In the genomic region with DNA sequence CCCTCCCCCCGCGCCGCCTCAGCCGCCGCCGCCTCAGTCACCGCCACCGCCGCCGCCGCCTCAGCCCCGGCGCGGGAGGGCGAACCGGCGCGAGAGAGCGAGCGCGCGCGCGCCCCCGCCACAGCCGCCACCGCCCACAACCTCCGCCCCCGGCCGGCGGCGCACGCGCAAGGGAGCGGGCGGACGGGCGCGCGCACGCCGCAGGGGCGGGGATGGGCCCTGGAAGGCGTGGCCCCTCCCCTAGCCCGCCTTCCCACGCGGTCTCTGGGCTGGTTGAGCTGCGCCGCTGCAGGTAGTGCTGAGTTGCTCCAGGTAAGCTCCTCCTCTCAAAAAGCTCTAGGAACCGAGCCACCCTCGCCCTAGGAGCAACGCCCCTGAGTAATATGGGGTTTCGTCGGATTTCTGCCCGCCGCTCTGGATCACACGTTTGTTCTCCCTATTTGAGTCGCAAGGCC, we compare ENCODE assay signal across 8 cellular contexts. TPM values are rescaled to one million over a fixed set of nuclear protein-coding genes. Genes with fewer than 3 reads are reported as not detected.
DNase-seq lines count a peak whose midpoint lies in the region; ATAC-seq and TF ChIP-seq lines count a peak whose summit lies in the region.

A gene (minus strand): TSS at position 96 of the 455 bp plus-strand sequence.

- H3K4me3 Mint-ChIP-seq in endothelial cell (ENCODE audit: unreplicated experiment) (peak within 1 kb of the TSS; percentile 97), mesothelial cell of epicardium (peak within 1 kb of the TSS; percentile 95)

- H3K27me3 Mint-ChIP-seq in endothelial cell (ENCODE audit: unreplicated experiment) (peaks cover 2% of the 10 kb centered on the region), mesothelial cell of epicardium (ENCODE audit: low read depth) (no peaks in the 10 kb centered on the region)

- no peak for TF ChIP-seq CTCF in endothelial cell (IDR thresholded peaks at IDR 0.05; ENCODE audit: unreplicated experiment)
- TF ChIP-seq CTCF in mesothelial cell of epicardium (IDR thresholded peaks at IDR 0.05; ENCODE audit: unreplicated experiment) = no peak

- ATAC-seq in GM19468 (IDR thresholded peaks at IDR 0.05; ENCODE audit: extremely low read depth, unreplicated experiment) = peak; percentile 83

- DNase-seq in CMK (ENCODE audit: low read depth) (peak; percentile 64), HT-29 (ENCODE audit: low spot score) (peak; percentile 98), NOMO-1 treated with DMSO at 0.1 percent for 48 hours (lab: John Stamatoyannopoulos, UW; ENCODE audit: unreplicated experiment) (peak; percentile 86), endothelial cell (ENCODE audit: low spot score) (peak; percentile 87), mesothelial cell of epicardium (ENCODE audit: low spot score in 2 of 2, unreplicated experiment in 2 of 2) (peak; percentile 86 to 89)
- DNase-seq in activated CD8-positive, alpha-beta memory T cell treated with anti-CD3 and anti-CD28 coated beads, Interleukin-2, amount 50 U/mL, for 24 hours (ENCODE audit: extremely low read depth) = peak; percentile 51
- peak; percentile 79 to 82 for DNase-seq in stimulated activated CD8-positive, alpha-beta memory T cell treated with anti-CD3 and anti-CD28 coated beads, Interleukin-15, amount 100 ng/mL, for 4 hours (ENCODE audit: low read depth in 2 of 2)

- H3K9me3 Mint-ChIP-seq in endothelial cell (ENCODE audit: unreplicated experiment) (no peaks in the 10 kb centered on the region), mesothelial cell of epicardium (peaks cover 7% of the 10 kb centered on the region)

- H3K27ac Mint-ChIP-seq in endothelial cell (ENCODE audit: unreplicated experiment) (peak within 1 kb of the TSS; percentile 95), mesothelial cell of epicardium (peak within 1 kb of the TSS; percentile 99)

- H3K4me1 Mint-ChIP-seq in endothelial cell (ENCODE audit: unreplicated experiment) (peaks cover 38% of the 10 kb centered on the region), mesothelial cell of epicardium (peaks cover 35% of the 10 kb centered on the region)

- H3K36me3 Mint-ChIP-seq in endothelial cell (ENCODE audit: low read depth, unreplicated experiment) (peaks cover 18% of the 10 kb centered on the region), mesothelial cell of epicardium (peaks cover 10% of the 10 kb centered on the region)

RNA-seq across cellular contexts. Expression of the gene that starts here (rescaled TPM):
- 7.1 and 8.1 TPM in 2 replicates for total RNA-seq in HT-29 (2014; rRNA removed; shearing (Covaris generic))
- total RNA-seq in endothelial cell (ENCODE audit: unreplicated experiment) (50.9 TPM), mesothelial cell of epicardium (51.8 to 57.4 TPM (median 52.4 TPM) in 3 replicates)

Comparison
In these comparisons a context has a peak if more than half of its experiments do, and no peak if none do; other contexts are left out.
1. Peak in every context shown above with its lines: DNase-seq and ATAC-seq.